ENCODE assay signal across 20 cellular contexts in genomic region chr13:94515352-94515751, GRCh38. TPM values are rescaled to one million over a fixed set of nuclear protein-coding genes. Genes with fewer than 3 reads are reported as not detected.
"Had no signal": no experiment of that assay in that cellular context is flagged by ENCODE, and none has a peak within 500 bp of the region (broad histone marks: within the 10 kb centered on the region; RNA-seq: fewer than 3 reads in every experiment).

No MANE protein-coding gene starts in this region.

- H3K4me3 ChIP-seq: left ventricle myocardium inferior, pancreas, prostate gland, sigmoid colon, thoracic aorta, vagina had no signal

- H3K36me3 ChIP-seq: left ventricle myocardium inferior, pancreas, prostate gland, sigmoid colon, thoracic aorta, vagina had no signal

- H3K27ac ChIP-seq: epithelial cell of prostate, left ventricle myocardium inferior, pancreas, prostate gland, sigmoid colon, thoracic aorta, vagina had no signal

- DNase-seq: activated CD4-positive, alpha-beta memory T cell treated with anti-CD3 and anti-CD28 coated beads for 36 hours; activated CD4-positive, alpha-beta T cell treated with anti-CD3 and anti-CD28 coated beads, Interleukin-2, amount 10 ng/mL, durations not matched to agents 24 days and 14 days; activated CD4-positive, CD25-positive, alpha-beta regulatory T cell treated with anti-CD3 and anti-CD28 coated beads, Interleukin-2, amount 50 U/mL, for 72 hours; activated gamma-delta T cell treated with Interleukin-2 at 50 U/mL for 16 hours; activated T-cell treated with anti-CD3 and anti-CD28 coated beads, Interleukin-2, amount 50 U/mL, for 4 hours; effector CD4-positive, alpha-beta T cell; kidney glomerular epithelial cell; left ventricle myocardium inferior; pancreas; retina; sigmoid colon; small intestine; stimulated activated CD4-positive, alpha-beta T cell treated with anti-CD3 and anti-CD28 coated beads, Interleukin-4, amount 100 ng/mL, for 24 hours; T-helper 9 cell had no signal

- H3K4me1 ChIP-seq: left ventricle myocardium inferior, pancreas, prostate gland, sigmoid colon, vagina had no signal

- H3K27me3 ChIP-seq: pancreas, sigmoid colon, vagina had no signal

- H3K9me3 ChIP-seq: pancreas, prostate gland, thoracic aorta, vagina had no signal

RNA-seq across cellular contexts. Expression of gene DCT, which starts 35.9 kb away (rescaled TPM):
- total RNA-seq: activated CD4-positive, alpha-beta T cell treated with anti-CD3 and anti-CD28 coated beads, Interleukin-2, amount 10 ng/mL, durations not matched to agents 24 days and 14 days; activated T-cell treated with anti-CD3 and anti-CD28 coated beads, Interleukin-2, amount 50 U/mL, for 4 hours; bronchial epithelial cell; lung microvascular endothelial cell; vagina had no signal
